1 cellular context compared by ENCODE assay signal in genomic region chr11:70076461-70076931, GRCh38.
TF ChIP-seq lines count a peak whose summit lies in the region.

No MANE protein-coding gene starts in this region.

TF ChIP-seq in liver, 16 proteins besides CTCF, POLR2A, EP300 and RAD21 (continued from another document):
- TF ChIP-seq YY1 (IDR thresholded peaks at IDR 0.05) (no peak), ATF3 (IDR thresholded peaks at IDR 0.05) (no peak), REST (IDR thresholded peaks at IDR 0.05) (no peak), HNF4A (conservative IDR thresholded peaks at IDR 0.05) (peak; percentile 9 to 61), FOXA2 (IDR thresholded peaks at IDR 0.05) (peak; percentile 72), TAF1 (conservative IDR thresholded peaks at IDR 0.05) (no peak), FOXA1 (IDR thresholded peaks at IDR 0.05) (peak; percentile 54), EGR1 (IDR thresholded peaks at IDR 0.05; ENCODE audit: low read depth in 2 of 2) (no peak), SP1 (IDR thresholded peaks at IDR 0.05) (no peak), HNF4G (IDR thresholded peaks at IDR 0.05) (no peak), NR2F2 (IDR thresholded peaks at IDR 0.05) (no peak), RXRA (IDR thresholded peaks at IDR 0.05) (peak; percentile 13 to 82), GABPA (IDR thresholded peaks at IDR 0.05 in 1 of 2, conservative IDR thresholded peaks at IDR 0.05 in 1 of 2) (no peak)
